ENCODE assay signal across 8 cellular contexts in the genomic region with DNA sequence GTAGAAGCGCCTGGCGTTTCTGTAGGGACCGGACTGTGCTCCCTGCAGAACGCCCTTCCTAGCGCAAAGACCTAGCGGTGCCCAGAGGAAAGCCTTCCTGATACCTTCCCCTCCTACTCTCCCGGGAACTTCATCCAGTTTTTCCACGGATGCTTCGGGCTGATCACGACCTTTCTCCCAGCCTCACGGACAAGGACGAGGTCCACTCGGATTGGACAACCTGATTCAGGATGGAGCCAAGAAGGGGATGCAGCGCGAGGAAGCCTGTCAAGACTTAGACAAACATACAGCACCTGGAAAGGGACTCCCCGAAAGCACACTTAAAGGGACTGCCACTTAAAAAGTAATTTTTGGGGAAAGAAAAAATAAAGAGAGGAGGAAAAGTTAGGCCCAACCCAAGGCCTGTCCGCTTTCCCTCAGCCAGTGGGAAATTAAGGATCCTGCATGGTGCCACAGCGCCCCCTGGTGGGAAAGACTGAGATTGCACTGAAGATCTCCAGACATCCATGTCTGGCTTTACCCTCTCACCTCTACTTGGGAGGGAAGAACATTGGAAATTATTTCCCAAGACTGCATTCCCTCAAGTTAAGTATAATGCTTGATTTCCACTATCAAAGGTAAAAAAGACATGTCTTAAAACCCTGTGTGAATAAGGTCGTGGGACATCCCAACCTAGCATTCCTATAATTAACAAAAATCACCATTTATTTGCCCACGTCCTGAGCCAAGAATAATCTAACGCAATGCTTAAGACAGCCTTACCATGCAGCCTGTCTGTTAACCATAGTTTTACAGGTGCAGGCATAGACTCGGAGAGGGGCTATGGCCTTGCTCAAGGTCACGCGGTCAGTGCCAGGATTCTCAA. TPM values are rescaled to one million over a fixed set of nuclear protein-coding genes. Genes with fewer than 3 reads are reported as not detected.
DNase-seq lines count a peak whose midpoint lies in the region; ATAC-seq, FAIRE-seq and TF ChIP-seq lines count a peak whose summit lies in the region.

No MANE protein-coding gene starts in this region.

- H3K36me3 Mint-ChIP-seq in immature natural killer cell = no peaks in the 10 kb centered on the region

- no peak overlapping the region for H3K4me3 ChIP-seq in K562

- H3K9ac ChIP-seq in K562 (ENCODE audit: insufficient read depth in 1 of 2, low read depth in 2 of 2, low read length in 2 of 2) = no peak overlapping the region

- peak; percentile 22 to 64; a peak in 3 of 4 replicates for TF ChIP-seq RAD21 in K562 (CRISPR knock-in tag; conservative IDR thresholded peaks at IDR 0.05 in 1 of 2, IDR thresholded peaks at IDR 0.05 in 1 of 2)

- no peak overlapping the region for H3K4me2 ChIP-seq in K562 (ENCODE audit: insufficient read depth, low read length)

- ATAC-seq in K562 = peak; percentile 76
- ATAC-seq in HG03025 (IDR thresholded peaks at IDR 0.05; ENCODE audit: low FRiP score, unreplicated experiment) = no peak

- no peaks in the 10 kb centered on the region for H3K27me3 ChIP-seq in K562 (ENCODE audit: control insufficient read depth in 2 of 2, insufficient read depth in 2 of 2, low read length in 2 of 2)

- POLR2A ChIA-PET in K562 (lab: Yijun Ruan, JAX) = no interaction called here

- peak; percentile 71 to 83 (median 81) for TF ChIP-seq CTCF in K562 (IDR thresholded peaks at IDR 0.05 in 2 of 3, conservative IDR thresholded peaks at IDR 0.05 in 1 of 3; ENCODE audit: insufficient read depth in 2 of 3, low read depth in 1 of 3, low read length in 3 of 3)

- H4K20me1 ChIP-seq in K562 (replicated peaks; ENCODE audit: control insufficient read depth, insufficient read depth, low read length) = no peaks in the 10 kb centered on the region

- intact Hi-C loops in K562 (cut with micrococcal nuclease) = loop anchor here (5.0 kb wide), 1 partner anchor 720 kb away; no protein-coding TSS in a partner anchor

- DNase-seq in ELF-1 (ENCODE audit: low read depth, low spot score) = peak; percentile 86
- peak; percentile 21 for DNase-seq in KG1 (lab: John Stamatoyannopoulos, UW)
- peak; percentile 77 for DNase-seq in T-helper 9 cell
- DNase-seq in K562 (ENCODE audit: extremely low read depth in 1 of 4, low spot score in 3 of 4) = peak; percentile 57 to 67 (median 62)
- DNase-seq in immature natural killer cell = peak; percentile 52 to 57 (median 55)
- peak; percentile 41 to 66 for DNase-seq in stimulated activated CD4-positive, alpha-beta T cell treated with anti-CD3 and anti-CD28 coated beads, Interleukin-1b, Interleukin-23, amount 100 ng/mL, for 1 hour (ENCODE audit: low read depth in 2 of 2)
- DNase-seq in kidney glomerular epithelial cell (lab: John Stamatoyannopoulos, UW) = no peak

- H2AFZ ChIP-seq in K562 (ENCODE audit: low read depth, low read length) = no peak overlapping the region

- H3K4me1 ChIP-seq in K562 (replicated peaks in 1 of 2; ENCODE audit: control insufficient read depth in 2 of 2, insufficient read depth in 2 of 2, low read length in 2 of 2) = no peaks in the 10 kb centered on the region; a peak in 1 of 5 replicates

- no peaks in the 10 kb centered on the region for H3K9me3 Mint-ChIP-seq in immature natural killer cell

- TF ChIP-seq POLR2A in K562 (conservative IDR thresholded peaks at IDR 0.05) = no peak

- CTCF ChIA-PET in K562 (lab: Yijun Ruan, JAX; ENCODE audit: low intra/inter-chr PET ratio) = interaction anchor here (0.8 to 1.4 kb wide), 2 partner anchors 720 to 1306 kb away, joined by 3 to 6 read pairs; no protein-coding TSS in a partner anchor

- H3K27ac Mint-ChIP-seq in immature natural killer cell = no peak overlapping the region

- no peaks in the 10 kb centered on the region for H3K4me1 Mint-ChIP-seq in immature natural killer cell

- WGBS in K562 (ENCODE audit: insufficient coverage, low coverage, missing lambda C conversion rate) = 21% methylated on average over 19 of the region's 24 CpGs

- no peak for TF ChIP-seq EP300 in K562 (IDR thresholded peaks at IDR 0.05; ENCODE audit: low read length)

- no peaks in the 10 kb centered on the region for H3K9me3 ChIP-seq in K562 (replicated peaks; ENCODE audit: control insufficient read depth, insufficient read depth, low read depth, low read length)

- peaks cover 0 to 2% (median 0%) of the 10 kb centered on the region in 3 donors for H3K27me3 Mint-ChIP-seq in immature natural killer cell (ENCODE audit: low read depth in 3 of 3)

- no peak overlapping the region for H3K27ac ChIP-seq in K562 (ENCODE audit: extremely low read depth, low read depth, low read length)

- in situ Hi-C loops in K562 (cut with MboI) = loop anchor here (10.0 to 25.0 kb wide), 2 partner anchors 560 to 717 kb away; a partner anchor contains a TSS

- peak; percentile 70 for FAIRE-seq in K562 (lab: Jason Lieb, UNC)

- no peaks in the 10 kb centered on the region for H3K36me3 ChIP-seq in K562 (ENCODE audit: control insufficient read depth, insufficient read depth, low read length)

- no peaks in the 10 kb centered on the region for H3K79me2 ChIP-seq in K562 (ENCODE audit: control insufficient read depth, insufficient read depth, low read length)

- no peak overlapping the region for H3K4me3 Mint-ChIP-seq in immature natural killer cell

- BruUV-seq in K562 (replicated peaks; lab: Mats Ljungman, UMichigan) = no TSS peak

- H3K9me1 ChIP-seq in K562 (ENCODE audit: control insufficient read depth, insufficient read depth, low read length) = no peaks in the 10 kb centered on the region

TF ChIP-seq in K562, 482 proteins besides CTCF, POLR2A, EP300 and RAD21:
- TF ChIP-seq SMC3 (conservative IDR thresholded peaks at IDR 0.05; ENCODE audit: insufficient read depth, low read depth, low read length) (peak; percentile 55; the same call in 1 of the 2 replicates), ZNF584 (CRISPR knock-in tag; IDR thresholded peaks at IDR 0.05; ENCODE audit: low read depth) (no peak), FIP1L1 (IDR thresholded peaks at IDR 0.05; ENCODE audit: low read depth, low read length, poor library complexity, severe bottlenecking) (no peak)

RNA-seq across cellular contexts. Expression of gene COPS8, which starts 13.4 kb away (rescaled TPM):
- total RNA-seq in K562 (2011; cell fraction: chromatin; rRNA removed; ENCODE audit: low replicate concordance) = 11.4 and 23.7 TPM in 2 replicates
- total RNA-seq in K562 (2011; cell fraction: nucleolus; rRNA removed) = 7.7 and 8.7 TPM in 2 replicates
- 14.3 and 22.3 TPM in 2 replicates for total RNA-seq in K562 (2011; cell fraction: nucleoplasm; rRNA removed)
- total RNA-seq in K562 (2014; rRNA removed) (52.5 and 58.9 TPM in 2 replicates), K562 (2014; rRNA removed; fragmentation: Illumina TruSeq; extraction: Trizol) (35.0 and 40.4 TPM in 2 replicates), K562 (2015; rRNA removed; fragmentation: Illumina TruSeq; extraction: Trizol) (32.3 and 38.7 TPM in 2 replicates), K562 (2021) (28.2 and 30.0 TPM in 2 replicates)
- polyA plus RNA-seq in K562 (2011; rRNA removed) (56.0 and 72.8 TPM in 2 replicates), K562 (2014; fragmentation: Illumina TruSeq; extraction: Trizol) (35.3 and 46.0 TPM in 2 replicates), K562 (2014; fragmentation: Nextera tagmentation; extraction: Ambion mirVana) (10 to 100 TPM; 72.8 to 97.3 TPM), K562 (2014; rRNA removed) (59.4 and 82.9 TPM in 2 replicates), immature natural killer cell (100 to 1,000 TPM in 1 of 3 donors, 10 to 100 TPM in 2; 78.8 to 104 (median 81.9) TPM)
- polyA plus RNA-seq in K562 (2011; cell fraction: cytosol; rRNA removed) = 21.4 and 48.1 TPM in 2 replicates
- 25.9 and 33.8 TPM in 2 replicates for polyA plus RNA-seq in K562 (2011; cell fraction: nucleus; rRNA removed)
- polyA plus RNA-seq in K562 (2012) = 21.1 and 21.8 TPM in 2 replicates
- polyA minus RNA-seq in K562 (2011; rRNA and poly(A)+ RNA removed) = 25.3 and 26.2 TPM in 2 replicates
- polyA minus RNA-seq in K562 (2011; cell fraction: cytosol; rRNA and poly(A)+ RNA removed) = 13.5 and 13.8 TPM in 2 replicates
- 9.8 and 16.6 TPM in 2 replicates for polyA minus RNA-seq in K562 (2011; cell fraction: nucleus; rRNA and poly(A)+ RNA removed)
